ENCODE assay signal across 8 cellular contexts in the genomic region with DNA sequence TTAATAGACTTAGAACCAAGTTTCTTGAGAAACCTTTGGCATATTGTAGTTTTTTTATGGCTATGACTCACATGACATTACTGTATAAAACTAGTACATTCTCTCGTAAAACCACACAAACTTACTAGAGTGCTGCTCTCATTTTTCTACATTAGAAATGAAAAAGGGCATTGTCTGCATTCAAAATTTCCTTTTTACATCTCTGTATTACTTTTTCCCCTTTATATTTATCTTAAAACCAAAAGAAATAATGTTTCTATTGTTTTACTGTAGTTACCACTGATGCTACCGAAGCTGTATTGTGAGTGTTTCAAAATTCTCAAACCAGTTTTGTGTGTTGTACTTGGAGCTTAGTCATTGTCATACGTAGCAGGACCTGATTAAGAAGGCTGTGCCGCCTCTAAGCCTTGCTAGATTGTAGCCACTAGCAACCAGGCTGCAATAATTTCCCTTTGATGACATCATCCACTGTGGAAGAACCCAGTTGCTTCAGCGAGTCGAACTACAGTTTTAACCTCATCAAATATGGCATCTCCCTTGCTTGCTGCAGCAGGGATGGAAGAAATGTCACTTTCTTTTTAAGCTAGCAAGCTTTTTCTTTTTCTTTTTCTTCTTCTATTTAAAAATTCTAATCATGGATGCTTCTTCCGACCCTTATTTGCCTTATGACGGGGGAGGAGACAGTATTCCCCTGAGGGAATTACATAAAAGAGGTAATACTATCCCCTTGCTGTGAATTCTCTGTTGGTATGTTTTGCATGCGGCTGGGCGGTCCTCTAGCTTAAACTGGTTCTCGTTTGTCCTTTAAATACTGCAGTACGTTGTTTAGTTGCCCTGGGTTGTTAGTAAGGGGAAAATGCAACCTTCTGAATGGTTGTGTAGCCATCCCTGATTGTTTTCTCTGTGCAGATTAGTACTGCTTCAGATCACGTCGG. TPM values are rescaled to one million over a fixed set of nuclear protein-coding genes. Genes with fewer than 3 reads are reported as not detected.
A peak's percentile ranks its signal among the peaks of the same experiment; 100 is the strongest.
DNase-seq lines count a peak whose midpoint lies in the region; ATAC-seq and TF ChIP-seq lines count a peak whose summit lies in the region.

No MANE protein-coding gene starts in this region.

- H3K36me3 ChIP-seq in prostate gland (no peaks in the 10 kb centered on the region), urinary bladder (ENCODE audit: insufficient read depth) (no peaks in the 10 kb centered on the region)

- CTCF ChIA-PET in T-cell (lab: Charles Lee), result interaction anchor here (0.5 to 2.1 kb wide), 10 partner anchors 8 to 650 kb away, joined by 3 to 13 read pairs (median 4); a partner anchor contains a TSS

- H3K9me3 ChIP-seq in prostate gland, result no peaks in the 10 kb centered on the region

- H3K27me3 ChIP-seq in prostate gland (replicated peaks; ENCODE audit: insufficient read depth), result no peaks in the 10 kb centered on the region

- POLR2A ChIA-PET in T-cell (lab: Charles Lee), result interaction anchor here (0.6 to 3.0 kb wide), 10 partner anchors 9 to 650 kb away, joined by 3 to 32 read pairs (median 8); a partner anchor contains a TSS

- peaks cover 2% of the 10 kb centered on the region for H3K4me1 ChIP-seq in prostate gland (replicated peaks)
- H3K4me1 ChIP-seq in urinary bladder (ENCODE audit: insufficient read depth), result peaks cover 1% of the 10 kb centered on the region

- WGBS in prostate gland, result 3% methylated on average over 14 of the region's 14 CpGs
- 2% methylated on average over 14 of the region's 14 CpGs for WGBS in urinary bladder

- H3K4me1 Mint-ChIP-seq in T-cell, result peaks cover 44 to 47% (median 45%) of the 10 kb centered on the region in 3 donors

- H3K4me3 Mint-ChIP-seq in T-cell, result peak overlapping the region; percentile 62 to 75 (median 74)

- peak; percentile 45 for TF ChIP-seq POLR2A in prostate gland (IDR thresholded peaks at IDR 0.05)

- peak overlapping the region; percentile 31 to 48 for H3K4me3 ChIP-seq in prostate gland
- H3K4me3 ChIP-seq in urinary bladder (ENCODE audit: low read depth, low read length), result peak overlapping the region; percentile 67

- peaks cover 16% of the 10 kb centered on the region for H3K36me3 Mint-ChIP-seq in T-cell

- H3K27ac ChIP-seq in prostate gland, result peak overlapping the region; percentile 78 to 91
- peak overlapping the region; percentile 82 for H3K27ac ChIP-seq in urinary bladder (ENCODE audit: low read depth)

- H3K27me3 Mint-ChIP-seq in T-cell, result no peaks in the 10 kb centered on the region

- intact Hi-C loops in left ventricle myocardium superior (cut with micrococcal nuclease) (no loop called here), prostate gland (cut with DNase I) (loop anchor here (5.0 kb wide), 2 partner anchors 38 to 97 kb away; a partner anchor contains a TSS)

- ATAC-seq in HG02588 (IDR thresholded peaks at IDR 0.05; ENCODE audit: unreplicated experiment) (peak; percentile 98), T-cell (replicated peaks in 1 of 4) (peak; percentile 99 to 100 (median 99)), left ventricle myocardium superior (peak; percentile 98)

- peak; percentile 93 for DNase-seq in GM04504 (ENCODE audit: low read depth)
- peak; percentile 85 for DNase-seq in NCI-H1092 treated with DMSO at 0.1 percent for 48 hours (lab: John Stamatoyannopoulos, UW)
- peak in 33 of 34 experiments; percentile 22 to 81 (median 59) for DNase-seq in T-cell
- peak in 54 of 58 donors; percentile 3 to 90 (median 46) for DNase-seq in anterior cingulate cortex (lab: John Stamatoyannopoulos, UW)
- DNase-seq in left ventricle myocardium superior, result peak; percentile 46
- DNase-seq in prostate gland (ENCODE audit: low spot score), result peak; percentile 94

- peak overlapping the region; percentile 88 to 91 for H3K27ac Mint-ChIP-seq in T-cell

- no peaks in the 10 kb centered on the region for H3K9me3 Mint-ChIP-seq in T-cell

- peak in 1 of 4 experiments; percentile 6 for TF ChIP-seq CTCF in prostate gland (IDR thresholded peaks at IDR 0.05)

RNA-seq across cellular contexts. Expression of a gene that starts 39.6 kb away (rescaled TPM):
- 10 to 100 TPM; 17.3 to 33.7 (median 30.8) TPM for total RNA-seq in T-cell
- total RNA-seq in left ventricle myocardium superior, result 65.9 TPM
- total RNA-seq in prostate gland, result 10 to 100 TPM; 67.2 to 96.4 TPM
- total RNA-seq in urinary bladder, result 62.8 TPM
- 17.6 TPM for polyA plus RNA-seq in urinary bladder

RNA-seq across cellular contexts. Expression of a gene that starts 47.6 kb away (rescaled TPM):
- total RNA-seq in T-cell, result 10 to 100 TPM; 13.4 to 21.9 (median 19.5) TPM
- 15.9 TPM for total RNA-seq in left ventricle myocardium superior
- 10 to 100 TPM in 1 of 2 donors, 1 to 10 TPM in 1; 5.0 to 17.6 TPM for total RNA-seq in prostate gland
- total RNA-seq in urinary bladder, result 40.8 TPM
- 10.0 TPM for polyA plus RNA-seq in urinary bladder

Comparison
In these comparisons a context has a peak if more than half of its experiments do, and no peak if none do; other contexts are left out.
1. Peak in every context shown above with its lines: DNase-seq, ATAC-seq, H3K4me3 ChIP-seq and H3K27ac ChIP-seq.